Comparison of ENCODE assay signal across 15 cellular contexts in the genomic region with DNA sequence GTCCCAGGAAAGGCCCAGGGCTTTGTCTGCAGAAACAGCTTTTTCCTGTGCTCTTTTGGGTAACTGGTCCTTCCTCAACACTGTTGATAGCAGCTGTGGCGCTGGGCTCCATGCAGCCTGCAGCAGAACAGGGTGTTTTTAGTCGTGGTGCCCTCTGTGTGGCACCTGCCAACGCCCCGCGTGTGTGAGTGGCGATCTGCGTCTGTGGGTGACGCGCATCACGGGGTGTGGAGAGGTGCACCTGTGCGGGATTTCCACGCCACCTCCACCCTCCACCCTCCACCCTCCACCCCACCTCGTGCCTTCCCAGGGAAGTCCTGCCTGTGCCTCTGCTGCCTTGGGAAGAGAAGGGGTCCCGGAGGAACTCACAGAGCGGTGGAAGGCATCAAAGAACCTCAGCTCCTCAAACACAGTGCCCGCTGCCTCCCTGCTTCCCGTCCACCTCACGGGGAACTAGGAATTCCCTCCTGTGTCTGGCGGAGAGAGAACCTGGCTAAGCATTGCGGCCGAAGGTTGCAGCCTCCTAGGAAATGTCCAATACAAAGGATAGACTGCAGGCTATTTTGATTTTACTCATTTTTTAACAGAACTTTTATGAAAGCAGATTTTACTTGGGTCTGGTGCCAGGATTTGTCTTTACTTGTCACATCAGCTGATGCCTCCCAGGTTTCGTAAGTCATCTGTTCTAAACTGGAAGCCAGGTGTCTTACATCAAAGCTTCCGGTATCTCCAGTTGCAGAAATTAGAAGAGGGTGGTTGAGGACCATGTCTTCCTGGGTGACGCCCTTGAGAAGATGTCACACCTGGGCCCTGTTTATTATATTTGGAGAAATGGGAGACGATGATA.
A peak's percentile ranks its signal among the peaks of the same experiment; 100 is the strongest.
DNase-seq lines count a peak whose midpoint lies in the region; ATAC-seq and TF ChIP-seq lines count a peak whose summit lies in the region.
"Had no signal": no experiment of that assay in that cellular context is flagged by ENCODE, and none has a peak within 500 bp of the region (broad histone marks: within the 10 kb centered on the region; RNA-seq: fewer than 3 reads in every experiment).

No MANE protein-coding gene starts in this region.

- H3K27me3 Mint-ChIP-seq in brain = no peaks in the 10 kb centered on the region
- H3K27me3 Mint-ChIP-seq in nephron (ENCODE audit: low read depth) = peaks cover 5% of the 10 kb centered on the region

- ATAC-seq in HG03045 (IDR thresholded peaks at IDR 0.05; ENCODE audit: unreplicated experiment) = no peak
- ATAC-seq: K562 had no signal

- no peak for TF ChIP-seq CTCF in brain (conservative IDR thresholded peaks at IDR 0.05)
- TF ChIP-seq CTCF in nephron (IDR thresholded peaks at IDR 0.05; ENCODE audit: unreplicated experiment in 3 of 3) = no peak
- no peak for TF ChIP-seq CTCF in spleen (IDR thresholded peaks at IDR 0.05 in 8 of 11, conservative IDR thresholded peaks at IDR 0.05 in 3 of 11)

- peaks cover 0 to 22% (median 0%) of the 10 kb centered on the region in 6 donors for H3K36me3 ChIP-seq in spleen

- 88 to 95% (median 90%) methylated on average over 25 of the region's 25 CpGs for WGBS in spleen, 5 donors

- DNase-seq in NCI-H510A treated with DMSO at 0.1 percent for 48 hours (lab: John Stamatoyannopoulos, UW) = peak; percentile 58
- DNase-seq in NCI-H510A (lab: John Stamatoyannopoulos, UW) = no peak
- peak; percentile 56 for DNase-seq in spleen
- no peak for DNase-seq in NK-92 (lab: John Stamatoyannopoulos, UW; ENCODE audit: unreplicated experiment)
- DNase-seq in midbrain (lab: John Stamatoyannopoulos, UW) = no peak
- DNase-seq: C1 segment of cervical spinal cord, DMS53, NCI-H187, NCI-H524, SHP77, SK-N-SH had no signal

- H3K27ac Mint-ChIP-seq in brain (peak overlapping the region in 3 of 5 experiments; percentile 11 to 40 (median 14)), nephron (peak overlapping the region in 2 of 3 experiments; percentile 3 to 26)

- H3K4me1 Mint-ChIP-seq in brain = peaks cover 51% of the 10 kb centered on the region
- peaks cover 52% of the 10 kb centered on the region for H3K4me1 Mint-ChIP-seq in nephron

- H3K4me3 Mint-ChIP-seq in brain (no peak overlapping the region), nephron (no peak overlapping the region)

- no peaks in the 10 kb centered on the region for H3K9me3 Mint-ChIP-seq in brain
- no peaks in the 10 kb centered on the region for H3K9me3 Mint-ChIP-seq in nephron

- peaks cover 5 to 46% (median 18%) of the 10 kb centered on the region in 6 donors for H3K4me1 ChIP-seq in spleen

- no peak overlapping the region for H3K4me3 ChIP-seq in spleen
- H3K4me3 ChIP-seq: K562 had no signal

- H3K27me3 ChIP-seq in spleen (replicated peaks in 1 of 7) = no peaks in the 10 kb centered on the region

- no peaks in the 10 kb centered on the region for H3K9me3 ChIP-seq in spleen
- H3K9me3 ChIP-seq: SK-N-SH had no signal

- H3K36me3 Mint-ChIP-seq in brain (no peaks in the 10 kb centered on the region), nephron (ENCODE audit: low read depth) (no peaks in the 10 kb centered on the region)

- H3K27ac ChIP-seq in spleen = no peak overlapping the region

- intact Hi-C loops in spleen (cut with DNase I; ENCODE audit: low total_unique reads) = no loop called here

- no peak for TF ChIP-seq POLR2A in spleen (IDR thresholded peaks at IDR 0.05)

Comparison
In these comparisons a context has a peak if more than half of its experiments do, and no peak if none do; other contexts are left out.
1. DNase-seq: peak in NCI-H510A treated with DMSO at 0.1 percent for 48 hours (single experiment) and spleen (single experiment); none in NCI-H510A (single experiment), NK-92 (single experiment) and midbrain (single experiment).